8 cellular contexts compared by ENCODE assay signal in genomic region chr11:124920870-124921609, GRCh38. TPM values are rescaled to one million over a fixed set of nuclear protein-coding genes. Genes with fewer than 3 reads are reported as not detected.
DNase-seq lines count a peak whose midpoint lies in the region; ATAC-seq lines count a peak whose summit lies in the region.

No MANE protein-coding gene starts in this region.

- CTCF ChIA-PET in activated CD4-positive, alpha-beta memory T cell treated with anti-CD3 and anti-CD28 coated beads, Interleukin-2, amount 10 ng/mL, durations not matched to agents 7 days and 5 days (lab: Charles Lee), result interaction anchor here (0.6 to 1.4 kb wide), 4 partner anchors 10 to 85 kb away, joined by 3 to 8 read pairs (median 4); no protein-coding TSS in a partner anchor

- POLR2A ChIA-PET in activated CD4-positive, alpha-beta memory T cell treated with anti-CD3 and anti-CD28 coated beads, Interleukin-2, amount 10 ng/mL, durations not matched to agents 7 days and 5 days (lab: Charles Lee), result interaction anchor here (0.9 to 1.0 kb wide), 2 partner anchors 30 to 48 kb away, joined by 3 to 4 read pairs; no protein-coding TSS in a partner anchor

- peaks cover 14% of the 10 kb centered on the region for H3K27me3 Mint-ChIP-seq in activated CD4-positive, alpha-beta memory T cell treated with anti-CD3 and anti-CD28 coated beads, Interleukin-2, amount 10 ng/mL, durations not matched to agents 7 days and 5 days

- ATAC-seq in HG03558 (IDR thresholded peaks at IDR 0.05; ENCODE audit: extremely low read depth, unreplicated experiment) (peak; percentile 51), HG03095 (IDR thresholded peaks at IDR 0.05; ENCODE audit: unreplicated experiment) (no peak)

- peak; percentile 83 for DNase-seq in ELF-1 (ENCODE audit: low read depth, low spot score)
- peak; percentile 67 for DNase-seq in activated CD4-positive, alpha-beta memory T cell treated with anti-CD3 and anti-CD28 coated beads, Interleukin-2, amount 10 ng/mL, durations not matched to agents 7 days and 5 days
- peak; percentile 73 for DNase-seq in effector CD8-positive, alpha-beta T cell (lab: John Stamatoyannopoulos, UW)
- DNase-seq in lung microvascular endothelial cell (ENCODE audit: low read depth in 2 of 2), result peak; percentile 81 to 92
- DNase-seq in stimulated activated CD8-positive, alpha-beta memory T cell treated with anti-CD3 and anti-CD28 coated beads, Interleukin-12 subunit alpha, Interleukin-12 subunit beta, amount 100 ng/mL, for 4 hours (ENCODE audit: low read depth), result peak; percentile 71
- DNase-seq in MV-4-11 (lab: John Stamatoyannopoulos, UW), result no peak

- peak overlapping the region; percentile 10 for H3K4me3 Mint-ChIP-seq in activated CD4-positive, alpha-beta memory T cell treated with anti-CD3 and anti-CD28 coated beads, Interleukin-2, amount 10 ng/mL, durations not matched to agents 7 days and 5 days

- peaks cover 2% of the 10 kb centered on the region for H3K4me1 Mint-ChIP-seq in activated CD4-positive, alpha-beta memory T cell treated with anti-CD3 and anti-CD28 coated beads, Interleukin-2, amount 10 ng/mL, durations not matched to agents 7 days and 5 days

- H3K36me3 Mint-ChIP-seq in activated CD4-positive, alpha-beta memory T cell treated with anti-CD3 and anti-CD28 coated beads, Interleukin-2, amount 10 ng/mL, durations not matched to agents 7 days and 5 days (ENCODE audit: low read depth), result no peaks in the 10 kb centered on the region

- H3K9me3 Mint-ChIP-seq in activated CD4-positive, alpha-beta memory T cell treated with anti-CD3 and anti-CD28 coated beads, Interleukin-2, amount 10 ng/mL, durations not matched to agents 7 days and 5 days, result no peaks in the 10 kb centered on the region

- no peak overlapping the region for H3K27ac Mint-ChIP-seq in activated CD4-positive, alpha-beta memory T cell treated with anti-CD3 and anti-CD28 coated beads, Interleukin-2, amount 10 ng/mL, durations not matched to agents 7 days and 5 days

RNA-seq across cellular contexts. Expression of gene HEPN1, which starts 2.0 kb away (rescaled TPM):
- total RNA-seq in activated CD4-positive, alpha-beta memory T cell treated with anti-CD3 and anti-CD28 coated beads, Interleukin-2, amount 10 ng/mL, durations not matched to agents 7 days and 5 days, result not detected
- total RNA-seq in lung microvascular endothelial cell, result under 0.01 and 0.20 TPM in 2 replicates

RNA-seq across cellular contexts. Expression of gene HEPACAM, which starts 14.8 kb away (rescaled TPM):
- total RNA-seq in activated CD4-positive, alpha-beta memory T cell treated with anti-CD3 and anti-CD28 coated beads, Interleukin-2, amount 10 ng/mL, durations not matched to agents 7 days and 5 days, result not detected
- under 0.01 TPM in 2 replicates for total RNA-seq in lung microvascular endothelial cell

RNA-seq across cellular contexts. Expression of gene ROBO4, which starts 23.4 kb away (rescaled TPM):
- total RNA-seq in activated CD4-positive, alpha-beta memory T cell treated with anti-CD3 and anti-CD28 coated beads, Interleukin-2, amount 10 ng/mL, durations not matched to agents 7 days and 5 days, result not detected
- 272 and 369 TPM in 2 replicates for total RNA-seq in lung microvascular endothelial cell

RNA-seq across cellular contexts. Expression of gene CCDC15, which starts 33.0 kb away (rescaled TPM):
- 1 to 10 TPM; 9.2 to 9.7 TPM for total RNA-seq in activated CD4-positive, alpha-beta memory T cell treated with anti-CD3 and anti-CD28 coated beads, Interleukin-2, amount 10 ng/mL, durations not matched to agents 7 days and 5 days
- total RNA-seq in lung microvascular endothelial cell, result 1.5 and 1.6 TPM in 2 replicates

RNA-seq across cellular contexts. Expression of gene ROBO3, which starts 55.8 kb away (rescaled TPM):
- 1 to 10 TPM; 7.9 to 8.5 TPM for total RNA-seq in activated CD4-positive, alpha-beta memory T cell treated with anti-CD3 and anti-CD28 coated beads, Interleukin-2, amount 10 ng/mL, durations not matched to agents 7 days and 5 days
- total RNA-seq in lung microvascular endothelial cell, result 5.7 and 14.7 TPM in 2 replicates

Comparison
In these comparisons a context has a peak if more than half of its experiments do, and no peak if none do; other contexts are left out.
1. RNA of gene ROBO4, which starts 23.4 kb away (total RNA-seq): 272 to 369 TPM in lung microvascular endothelial cell; not detected in activated CD4-positive, alpha-beta memory T cell treated with anti-CD3 and anti-CD28 coated beads, Interleukin-2, amount 10 ng/mL, durations not matched to agents 7 days and 5 days; every median in the first group is over 100 times any median in the second.